ENCODE assay signal across 29 cellular contexts in genomic region chr7:4233146-4233545, GRCh38.
"Had no signal": no experiment of that assay in that cellular context is flagged by ENCODE, and none has a peak within 500 bp of the region (broad histone marks: within the 10 kb centered on the region; RNA-seq: fewer than 3 reads in every experiment).

No MANE protein-coding gene starts in this region.

- H3K36me3 Mint-ChIP-seq: activated naive CD4-positive, alpha-beta T cell treated with anti-CD3 and anti-CD28 coated beads, Interleukin-2, amount 50 U/mL, for 24 hours; activated naive CD8-positive, alpha-beta T cell treated with anti-CD3 and anti-CD28 coated beads for 36 hours; WTC11 had no signal

- H3K27ac Mint-ChIP-seq: activated CD4-positive, alpha-beta memory T cell treated with anti-CD3 and anti-CD28 coated beads, Interleukin-2, amount 10 ng/mL, durations not matched to agents 7 days and 5 days; activated CD4-positive, alpha-beta T cell treated with anti-CD3 and anti-CD28 coated beads, Interleukin-2, amount 10 ng/mL, durations not matched to agents 7 days and 5 days; activated naive CD4-positive, alpha-beta T cell treated with anti-CD3 and anti-CD28 coated beads for 36 hours; activated naive CD4-positive, alpha-beta T cell treated with anti-CD3 and anti-CD28 coated beads, Interleukin-2, amount 50 U/mL, for 24 hours; activated naive CD8-positive, alpha-beta T cell treated with anti-CD3 and anti-CD28 coated beads for 36 hours; activated naive CD8-positive, alpha-beta T cell treated with anti-CD3 and anti-CD28 coated beads, Interleukin-2, amount 50 U/mL, for 24 hours; activated T-cell treated with anti-CD3 and anti-CD28 coated beads, Interleukin-2, amount 50 U/mL, for 24 hours; activated T-cell treated with anti-CD3 and anti-CD28 coated beads, Interleukin-2, amount 50 U/mL, for 72 hours; dendritic cell treated with granulocyte-macrophage colony-stimulating factor and Interleukin-4, amounts not matched to agents 40 ng/mL and 50 ng/mL, for 4 days; effector memory CD8-positive, alpha-beta T cell; WTC11 had no signal

- H3K4me3 ChIP-seq: adrenal gland, body of pancreas, coronary artery, dorsolateral prefrontal cortex, esophagus muscularis mucosa, gastroesophageal sphincter had no signal

- H3K4me3 Mint-ChIP-seq: activated CD4-positive, alpha-beta memory T cell treated with anti-CD3 and anti-CD28 coated beads, Interleukin-2, amount 10 ng/mL, durations not matched to agents 7 days and 5 days; activated CD4-positive, alpha-beta T cell treated with anti-CD3 and anti-CD28 coated beads, Interleukin-2, amount 10 ng/mL, durations not matched to agents 7 days and 5 days; activated naive CD4-positive, alpha-beta T cell treated with anti-CD3 and anti-CD28 coated beads for 36 hours; activated naive CD4-positive, alpha-beta T cell treated with anti-CD3 and anti-CD28 coated beads, Interleukin-2, amount 50 U/mL, for 24 hours; activated naive CD8-positive, alpha-beta T cell treated with anti-CD3 and anti-CD28 coated beads for 36 hours; activated naive CD8-positive, alpha-beta T cell treated with anti-CD3 and anti-CD28 coated beads, Interleukin-2, amount 50 U/mL, for 24 hours; activated T-cell treated with anti-CD3 and anti-CD28 coated beads, Interleukin-2, amount 50 U/mL, for 24 hours; activated T-cell treated with anti-CD3 and anti-CD28 coated beads, Interleukin-2, amount 50 U/mL, for 72 hours; dendritic cell treated with granulocyte-macrophage colony-stimulating factor and Interleukin-4, amounts not matched to agents 40 ng/mL and 50 ng/mL, for 4 days; effector memory CD8-positive, alpha-beta T cell; WTC11 had no signal

- H3K27me3 ChIP-seq: adrenal gland, body of pancreas, dorsolateral prefrontal cortex, esophagus muscularis mucosa, foreskin keratinocyte, gastroesophageal sphincter had no signal

- H3K36me3 ChIP-seq: adrenal gland, esophagus muscularis mucosa, gastroesophageal sphincter had no signal

- H3K9me3 ChIP-seq: adrenal gland, body of pancreas, esophagus muscularis mucosa, gastroesophageal sphincter had no signal

- H3K27ac ChIP-seq: adrenal gland, body of pancreas, coronary artery, dorsolateral prefrontal cortex, esophagus muscularis mucosa, foreskin keratinocyte, gastroesophageal sphincter, VCaP had no signal

- DNase-seq: activated CD4-positive, alpha-beta memory T cell treated with anti-CD3 and anti-CD28 coated beads, Interleukin-2, amount 10 ng/mL, durations not matched to agents 7 days and 5 days; activated CD4-positive, alpha-beta T cell treated with anti-CD3 and anti-CD28 coated beads for 1 hour; activated CD4-positive, alpha-beta T cell treated with anti-CD3 and anti-CD28 coated beads for 4 hours; activated CD4-positive, alpha-beta T cell treated with anti-CD3 and anti-CD28 coated beads, Interleukin-2, amount 10 ng/mL, durations not matched to agents 7 days and 5 days; activated CD4-positive, alpha-beta T cell treated with anti-CD3 and anti-CD28 coated beads, Interleukin-2, amount 50 U/mL, for 4 hours; activated CD8-positive, alpha-beta memory T cell treated with anti-CD3 and anti-CD28 coated beads, Interleukin-2, amount 50 U/mL, for 48 hours; activated naive CD4-positive, alpha-beta T cell treated with anti-CD3 and anti-CD28 coated beads for 36 hours; activated naive CD8-positive, alpha-beta T cell treated with anti-CD3 and anti-CD28 coated beads for 36 hours; activated naive CD8-positive, alpha-beta T cell treated with anti-CD3 and anti-CD28 coated beads, Interleukin-2, amount 50 U/mL, for 24 hours; activated T-cell treated with anti-CD3 and anti-CD28 coated beads for 4 hours; activated T-cell treated with anti-CD3 and anti-CD28 coated beads, Interleukin-2, amount 50 U/mL, for 24 hours; activated T-cell treated with anti-CD3 and anti-CD28 coated beads, Interleukin-2, amount 50 U/mL, for 72 hours; adrenal gland; amygdala; body of pancreas; central memory CD4-positive, alpha-beta T cell; cerebellar nuclear complex; effector memory CD8-positive, alpha-beta T cell; erythroblast; foreskin keratinocyte; T-helper 2 cell had no signal

- H3K4me1 Mint-ChIP-seq: activated CD4-positive, alpha-beta memory T cell treated with anti-CD3 and anti-CD28 coated beads, Interleukin-2, amount 10 ng/mL, durations not matched to agents 7 days and 5 days; activated CD4-positive, alpha-beta T cell treated with anti-CD3 and anti-CD28 coated beads, Interleukin-2, amount 10 ng/mL, durations not matched to agents 7 days and 5 days; activated naive CD4-positive, alpha-beta T cell treated with anti-CD3 and anti-CD28 coated beads, Interleukin-2, amount 50 U/mL, for 24 hours; activated naive CD8-positive, alpha-beta T cell treated with anti-CD3 and anti-CD28 coated beads for 36 hours; activated naive CD8-positive, alpha-beta T cell treated with anti-CD3 and anti-CD28 coated beads, Interleukin-2, amount 50 U/mL, for 24 hours; WTC11 had no signal

- H3K27me3 Mint-ChIP-seq: activated CD4-positive, alpha-beta memory T cell treated with anti-CD3 and anti-CD28 coated beads, Interleukin-2, amount 10 ng/mL, durations not matched to agents 7 days and 5 days; activated CD4-positive, alpha-beta T cell treated with anti-CD3 and anti-CD28 coated beads, Interleukin-2, amount 10 ng/mL, durations not matched to agents 7 days and 5 days; activated naive CD4-positive, alpha-beta T cell treated with anti-CD3 and anti-CD28 coated beads, Interleukin-2, amount 50 U/mL, for 24 hours; activated naive CD8-positive, alpha-beta T cell treated with anti-CD3 and anti-CD28 coated beads for 36 hours; activated naive CD8-positive, alpha-beta T cell treated with anti-CD3 and anti-CD28 coated beads, Interleukin-2, amount 50 U/mL, for 24 hours; activated T-cell treated with anti-CD3 and anti-CD28 coated beads, Interleukin-2, amount 50 U/mL, for 24 hours; dendritic cell treated with granulocyte-macrophage colony-stimulating factor and Interleukin-4, amounts not matched to agents 40 ng/mL and 50 ng/mL, for 4 days had no signal

- H3K4me1 ChIP-seq: adrenal gland, body of pancreas, esophagus muscularis mucosa, foreskin keratinocyte, gastroesophageal sphincter had no signal

- H3K9me3 Mint-ChIP-seq: activated CD4-positive, alpha-beta memory T cell treated with anti-CD3 and anti-CD28 coated beads, Interleukin-2, amount 10 ng/mL, durations not matched to agents 7 days and 5 days; activated CD4-positive, alpha-beta T cell treated with anti-CD3 and anti-CD28 coated beads, Interleukin-2, amount 10 ng/mL, durations not matched to agents 7 days and 5 days; activated naive CD4-positive, alpha-beta T cell treated with anti-CD3 and anti-CD28 coated beads for 36 hours; activated naive CD4-positive, alpha-beta T cell treated with anti-CD3 and anti-CD28 coated beads, Interleukin-2, amount 50 U/mL, for 24 hours; activated naive CD8-positive, alpha-beta T cell treated with anti-CD3 and anti-CD28 coated beads for 36 hours; activated naive CD8-positive, alpha-beta T cell treated with anti-CD3 and anti-CD28 coated beads, Interleukin-2, amount 50 U/mL, for 24 hours; activated T-cell treated with anti-CD3 and anti-CD28 coated beads, Interleukin-2, amount 50 U/mL, for 24 hours; activated T-cell treated with anti-CD3 and anti-CD28 coated beads, Interleukin-2, amount 50 U/mL, for 72 hours; dendritic cell treated with granulocyte-macrophage colony-stimulating factor and Interleukin-4, amounts not matched to agents 40 ng/mL and 50 ng/mL, for 4 days; effector memory CD8-positive, alpha-beta T cell; WTC11 had no signal
